In genomic region chr3:149128856-149129255, GRCh38 we compare ENCODE assay signal across 8 cellular contexts. TPM values are rescaled to one million over a fixed set of nuclear protein-coding genes. Genes with fewer than 3 reads are reported as not detected.
DNase-seq lines count a peak whose midpoint lies in the region; ATAC-seq and TF ChIP-seq lines count a peak whose summit lies in the region.

No MANE protein-coding gene starts in this region.

- H3K27me3 Mint-ChIP-seq in activated naive CD4-positive, alpha-beta T cell treated with anti-CD3 and anti-CD28 coated beads for 36 hours (ENCODE audit: low read depth) = peaks cover 4% of the 10 kb centered on the region
- H3K27me3 Mint-ChIP-seq in activated CD8-positive, alpha-beta T cell treated with anti-CD3 and anti-CD28 coated beads, Interleukin-2, amount 10 ng/mL, durations not matched to agents 7 days and 5 days (ENCODE audit: low read depth) = peaks cover 12% of the 10 kb centered on the region

- H3K27ac Mint-ChIP-seq in activated naive CD4-positive, alpha-beta T cell treated with anti-CD3 and anti-CD28 coated beads for 36 hours = peak overlapping the region; percentile 9
- H3K27ac Mint-ChIP-seq in activated CD8-positive, alpha-beta T cell treated with anti-CD3 and anti-CD28 coated beads, Interleukin-2, amount 10 ng/mL, durations not matched to agents 7 days and 5 days = peak overlapping the region; percentile 88

- H3K9me3 ChIP-seq in thoracic aorta = no peaks in the 10 kb centered on the region

- ATAC-seq in activated CD8-positive, alpha-beta T cell treated with anti-CD3 and anti-CD28 coated beads, Interleukin-2, amount 10 ng/mL, durations not matched to agents 7 days and 5 days = no peak
- ATAC-seq in thoracic aorta (ENCODE audit: insufficient number of reproducible peaks, low FRiP score, low read depth) (no peak), GM19351 (IDR thresholded peaks at IDR 0.05; ENCODE audit: unreplicated experiment) (no peak)

- peaks cover 2% of the 10 kb centered on the region for H3K36me3 Mint-ChIP-seq in activated naive CD4-positive, alpha-beta T cell treated with anti-CD3 and anti-CD28 coated beads for 36 hours (ENCODE audit: low read depth)
- H3K36me3 Mint-ChIP-seq in activated CD8-positive, alpha-beta T cell treated with anti-CD3 and anti-CD28 coated beads, Interleukin-2, amount 10 ng/mL, durations not matched to agents 7 days and 5 days (ENCODE audit: low read depth) = peaks cover 14% of the 10 kb centered on the region

- H3K36me3 ChIP-seq in kidney epithelial cell (ENCODE audit: control insufficient read depth, insufficient read depth, low read length) = no peaks in the 10 kb centered on the region
- H3K36me3 ChIP-seq in thoracic aorta = no peaks in the 10 kb centered on the region

- no peaks in the 10 kb centered on the region for H3K9me3 Mint-ChIP-seq in activated naive CD4-positive, alpha-beta T cell treated with anti-CD3 and anti-CD28 coated beads for 36 hours
- H3K9me3 Mint-ChIP-seq in activated CD8-positive, alpha-beta T cell treated with anti-CD3 and anti-CD28 coated beads, Interleukin-2, amount 10 ng/mL, durations not matched to agents 7 days and 5 days (ENCODE audit: insufficient read depth) = no peaks in the 10 kb centered on the region

- intact Hi-C loops in activated naive CD4-positive, alpha-beta T cell treated with anti-CD3 and anti-CD28 coated beads for 36 hours (cut with micrococcal nuclease) = loop anchor here (1.0 to 5.0 kb wide), 6 partner anchors 43 to 683 kb away; partner anchors contain the start of genes COMMD2, GYG1 and HLTF
- intact Hi-C loops in posterior cingulate gyrus (cut with DNase I) = no loop called here

- CTCF ChIA-PET in activated naive CD4-positive, alpha-beta T cell treated with anti-CD3 and anti-CD28 coated beads for 36 hours (lab: Charles Lee) = interaction anchor here (4.4 kb wide), 1 partner anchor 8 kb away, joined by 30 read pairs; no protein-coding TSS in a partner anchor
- CTCF ChIA-PET in activated CD8-positive, alpha-beta T cell treated with anti-CD3 and anti-CD28 coated beads, Interleukin-2, amount 10 ng/mL, durations not matched to agents 7 days and 5 days (lab: Charles Lee) = interaction anchor here (0.7 to 5.1 kb wide), 6 partner anchors 8 to 174 kb away, joined by 3 to 37 read pairs (median 10); no protein-coding TSS in a partner anchor

- H3K4me3 ChIP-seq in kidney epithelial cell (ENCODE audit: low read depth, low read length) = peak overlapping the region; percentile 84
- H3K4me3 ChIP-seq in thoracic aorta = peak overlapping the region; percentile 96

- no peaks in the 10 kb centered on the region for H3K27me3 ChIP-seq in kidney epithelial cell (ENCODE audit: control insufficient read depth, insufficient read depth, low read length)
- H3K27me3 ChIP-seq in thoracic aorta (replicated peaks; ENCODE audit: insufficient read depth) = no peaks in the 10 kb centered on the region

- H3K4me1 Mint-ChIP-seq in activated naive CD4-positive, alpha-beta T cell treated with anti-CD3 and anti-CD28 coated beads for 36 hours (ENCODE audit: low read depth) = peaks cover 29% of the 10 kb centered on the region
- H3K4me1 Mint-ChIP-seq in activated CD8-positive, alpha-beta T cell treated with anti-CD3 and anti-CD28 coated beads, Interleukin-2, amount 10 ng/mL, durations not matched to agents 7 days and 5 days (ENCODE audit: low read depth) = peaks cover 34% of the 10 kb centered on the region

- no peak for DNase-seq in activated naive CD4-positive, alpha-beta T cell treated with anti-CD3 and anti-CD28 coated beads for 36 hours
- no peak for DNase-seq in activated naive CD4-positive, alpha-beta T cell treated with anti-CD3 and anti-CD28 coated beads, Interleukin-2, amount 50 U/mL, for 16 hours
- no peak for DNase-seq in activated CD8-positive, alpha-beta T cell treated with anti-CD3 and anti-CD28 coated beads, Interleukin-2, amount 10 ng/mL, durations not matched to agents 7 days and 5 days
- DNase-seq in kidney epithelial cell (ENCODE audit: low read depth) (no peak), thoracic aorta (ENCODE audit: low spot score) (no peak), posterior cingulate gyrus (no peak), ecto neural progenitor cell (ENCODE audit: low spot score) (no peak)

- TF ChIP-seq CTCF in kidney epithelial cell (IDR thresholded peaks at IDR 0.05; ENCODE audit: insufficient read depth, low read length, poor library complexity, severe bottlenecking) (no peak), thoracic aorta (IDR thresholded peaks at IDR 0.05) (no peak)

- POLR2A ChIA-PET in activated CD8-positive, alpha-beta T cell treated with anti-CD3 and anti-CD28 coated beads, Interleukin-2, amount 10 ng/mL, durations not matched to agents 7 days and 5 days (lab: Charles Lee) = interaction anchor here (0.9 to 2.1 kb wide), 4 partner anchors 24 to 138 kb away, joined by 3 to 7 read pairs (median 6); partner anchors contain the start of gene GYG1

- H3K4me3 Mint-ChIP-seq in activated naive CD4-positive, alpha-beta T cell treated with anti-CD3 and anti-CD28 coated beads for 36 hours = peak overlapping the region; percentile 82
- H3K4me3 Mint-ChIP-seq in activated CD8-positive, alpha-beta T cell treated with anti-CD3 and anti-CD28 coated beads, Interleukin-2, amount 10 ng/mL, durations not matched to agents 7 days and 5 days = peak overlapping the region; percentile 89

- H3K27ac ChIP-seq in thoracic aorta = peak overlapping the region; percentile 87 to 92

- peaks cover 11 to 32% of the 10 kb centered on the region in 2 donors for H3K4me1 ChIP-seq in thoracic aorta (ENCODE audit: control insufficient read depth in 1 of 2, low read depth in 2 of 2)

RNA-seq across cellular contexts. Expression of gene HPS3, which starts 0.6 kb away (rescaled TPM):
- 10 to 100 TPM; 11.5 to 13.5 TPM for total RNA-seq in activated naive CD4-positive, alpha-beta T cell treated with anti-CD3 and anti-CD28 coated beads for 36 hours
- total RNA-seq in activated CD8-positive, alpha-beta T cell treated with anti-CD3 and anti-CD28 coated beads, Interleukin-2, amount 10 ng/mL, durations not matched to agents 7 days and 5 days = 10 to 100 TPM; 26.8 to 29.0 TPM
- 18.8 and 19.4 TPM in 2 replicates for total RNA-seq in kidney epithelial cell
- 10 to 100 TPM; 21.3 to 22.9 TPM for total RNA-seq in thoracic aorta

RNA-seq across cellular contexts. Expression of gene HLTF, which starts 42.5 kb away (rescaled TPM):
- 10 to 100 TPM; 22.0 to 22.6 TPM for total RNA-seq in activated naive CD4-positive, alpha-beta T cell treated with anti-CD3 and anti-CD28 coated beads for 36 hours
- total RNA-seq in activated CD8-positive, alpha-beta T cell treated with anti-CD3 and anti-CD28 coated beads, Interleukin-2, amount 10 ng/mL, durations not matched to agents 7 days and 5 days = 10 to 100 TPM; 25.2 to 27.3 TPM
- total RNA-seq in kidney epithelial cell = 21.2 and 21.6 TPM in 2 replicates
- 10 to 100 TPM; 27.5 to 33.6 TPM for total RNA-seq in thoracic aorta
